ENCODE assay signal across 8 cellular contexts in genomic region chr7:129613016-129613337, GRCh38. TPM values are rescaled to one million over a fixed set of nuclear protein-coding genes. Genes with fewer than 3 reads are reported as not detected.
A peak's percentile ranks its signal among the peaks of the same experiment; 100 is the strongest.
DNase-seq lines count a peak whose midpoint lies in the region; ATAC-seq and TF ChIP-seq lines count a peak whose summit lies in the region.

No MANE protein-coding gene starts in this region.

- no peaks in the 10 kb centered on the region for H3K27me3 Mint-ChIP-seq in IgD-negative memory B cell

- H3K36me3 ChIP-seq in ACC112 (ENCODE audit: insufficient read depth, low read length), result peaks cover 10% of the 10 kb centered on the region; the same call in 1 of the 2 replicates
- H3K36me3 ChIP-seq in muscle layer of duodenum (ENCODE audit: control insufficient read depth in 1 of 2, insufficient read depth in 2 of 2, low read length in 2 of 2), result peaks cover 6 to 8% of the 10 kb centered on the region in 2 donors

- H3K4me3 Mint-ChIP-seq in IgD-negative memory B cell, result peak overlapping the region; percentile 91 to 99 (median 96)

- DNase-seq in cardiac fibroblast (ENCODE audit: low read depth in 2 of 2) (no peak), activated gamma-delta T cell (lab: John Stamatoyannopoulos, UW) (no peak), foreskin melanocyte (no peak), amniotic stem cell (lab: John Stamatoyannopoulos, UW) (no peak)

- H3K27ac ChIP-seq in ACC112 (ENCODE audit: low read depth, low read length) (no peak overlapping the region), muscle layer of duodenum (ENCODE audit: low read length) (peak overlapping the region; percentile 83)

- H3K4me1 ChIP-seq in ACC112 (ENCODE audit: control insufficient read depth, insufficient read depth, low read length, unreplicated experiment), result peaks cover 21% of the 10 kb centered on the region
- peaks cover 18 to 30% of the 10 kb centered on the region in 2 donors for H3K4me1 ChIP-seq in muscle layer of duodenum (ENCODE audit: control insufficient read depth in 1 of 2, insufficient read depth in 2 of 2, low read length in 2 of 2)

- peak overlapping the region; percentile 95 to 99 (median 96) for H3K27ac Mint-ChIP-seq in IgD-negative memory B cell

- no peak for TF ChIP-seq CTCF in cardiac fibroblast (IDR thresholded peaks at IDR 0.05; ENCODE audit: low read depth, low read length)

- ATAC-seq in HG03280 (IDR thresholded peaks at IDR 0.05; ENCODE audit: unreplicated experiment), result no peak

- peaks cover 79% of the 10 kb centered on the region for H3K79me2 ChIP-seq in ACC112 (ENCODE audit: control insufficient read depth, insufficient read depth, low read length, unreplicated experiment)

- H3K27me3 ChIP-seq in ACC112 (ENCODE audit: insufficient read depth, low read length), result no peaks in the 10 kb centered on the region
- no peaks in the 10 kb centered on the region for H3K27me3 ChIP-seq in muscle layer of duodenum (ENCODE audit: low read depth, low read length)

- H3K9me3 ChIP-seq in muscle layer of duodenum (ENCODE audit: control insufficient read depth in 1 of 2, low read length in 2 of 2), result no peaks in the 10 kb centered on the region

- H3K4me3 ChIP-seq in ACC112 (ENCODE audit: low read depth, low read length), result peak overlapping the region; percentile 83
- H3K4me3 ChIP-seq in cardiac fibroblast (replicated peaks in 1 of 2; ENCODE audit: low read depth in 2 of 2, low read length in 2 of 2), result peak overlapping the region; percentile 88 to 93
- peak overlapping the region; percentile 84 to 97 for H3K4me3 ChIP-seq in muscle layer of duodenum (ENCODE audit: low read depth in 1 of 2, low read length in 2 of 2)

- peaks cover under 1% of the 10 kb centered on the region for H3K36me3 Mint-ChIP-seq in IgD-negative memory B cell

- no peaks in the 10 kb centered on the region for H3K9me3 Mint-ChIP-seq in IgD-negative memory B cell

- H2AFZ ChIP-seq in ACC112 (ENCODE audit: low read length, unreplicated experiment), result no peak overlapping the region

- peaks cover 45 to 56% (median 47%) of the 10 kb centered on the region in 3 donors for H3K4me1 Mint-ChIP-seq in IgD-negative memory B cell

RNA-seq across cellular contexts. Expression of gene NRF1, which starts 1.5 kb away (rescaled TPM):
- polyA plus RNA-seq in IgD-negative memory B cell, result 22.7 TPM
